In the genomic region with DNA sequence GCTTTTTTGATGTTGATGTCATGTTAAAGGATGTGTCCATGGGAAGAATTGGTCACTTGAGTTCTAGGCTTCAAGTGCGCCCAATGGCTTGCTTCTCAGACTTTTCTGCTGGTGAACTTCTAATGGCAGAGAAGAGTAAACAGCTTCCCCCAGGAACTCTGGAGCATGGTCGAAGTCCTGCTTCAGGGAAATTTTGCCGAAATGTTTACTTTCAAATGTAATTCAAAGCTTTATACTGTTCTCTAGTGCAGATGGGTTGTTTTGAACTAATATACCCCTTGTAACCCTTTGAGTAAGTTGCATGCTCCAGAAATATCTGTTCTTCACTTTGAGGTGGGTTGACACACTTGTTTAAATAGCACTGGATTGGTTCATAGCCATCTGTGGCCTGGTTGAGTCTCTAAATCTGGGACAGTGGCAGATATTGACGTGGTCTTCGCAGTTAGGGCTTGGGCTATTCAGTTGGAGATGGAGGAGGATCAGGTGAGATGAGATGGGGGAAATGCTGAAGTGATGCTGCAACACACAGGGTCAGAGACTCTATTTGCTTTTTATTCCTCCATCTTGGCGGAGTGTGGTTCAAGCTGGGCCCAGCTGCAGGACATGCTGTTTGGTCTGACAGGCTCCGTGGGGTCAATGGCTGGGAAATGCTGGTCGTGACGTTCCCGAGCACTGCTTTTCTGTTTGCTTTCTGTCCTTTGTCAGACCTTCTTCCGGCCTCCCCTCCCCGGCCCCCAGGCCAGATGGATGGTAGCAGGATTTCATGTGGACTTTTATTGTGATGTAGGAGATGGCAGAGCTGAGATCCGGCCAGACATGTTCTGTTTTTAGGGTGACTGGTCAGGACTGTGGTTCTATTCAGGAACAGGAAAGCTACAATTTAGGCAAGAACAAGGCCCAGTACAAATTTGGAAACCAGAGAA, we compare ENCODE assay signal across 1 cellular context.
TF ChIP-seq lines count a peak whose summit lies in the region.

No MANE protein-coding gene starts in this region.

TF ChIP-seq in WTC11, 78 proteins besides CTCF, POLR2A, EP300 and RAD21 (continued from another document):
- TF ChIP-seq PRDM15 (CRISPR knock-in tag; IDR thresholded peaks at IDR 0.05) (no peak), PRRX2 (CRISPR knock-in tag; IDR thresholded peaks at IDR 0.05) (no peak), RORB (CRISPR knock-in tag; IDR thresholded peaks at IDR 0.05) (no peak), ETV6 (CRISPR knock-in tag; IDR thresholded peaks at IDR 0.05) (no peak), ZNF281 (CRISPR knock-in tag; IDR thresholded peaks at IDR 0.05) (no peak), ATF1 (CRISPR knock-in tag; IDR thresholded peaks at IDR 0.05) (no peak), ARID4B (CRISPR knock-in tag; IDR thresholded peaks at IDR 0.05; ENCODE audit: borderline replicate concordance) (no peak), ZNF671 (CRISPR knock-in tag; IDR thresholded peaks at IDR 0.05) (no peak), JUN (CRISPR knock-in tag; IDR thresholded peaks at IDR 0.05) (no peak), SMAD4 (CRISPR knock-in tag; IDR thresholded peaks at IDR 0.05) (no peak)
